ENCODE assay signal across 18 cellular contexts in genomic region chrX:104918122-104918521, GRCh38.
DNase-seq lines count a peak whose midpoint lies in the region; ATAC-seq, FAIRE-seq and TF ChIP-seq lines count a peak whose summit lies in the region.
"Had no signal": no experiment of that assay in that cellular context is flagged by ENCODE, and none has a peak within 500 bp of the region (broad histone marks: within the 10 kb centered on the region; RNA-seq: fewer than 3 reads in every experiment).

No MANE protein-coding gene starts in this region.

- H3K9me3 Mint-ChIP-seq in stimulated activated naive B cell treated with anti-CD40 and anti-IgM and Interleukin-4, amounts not matched to agents 10 μg/mL and 1 μg/mL and 100 μg/mL, for 72 hours = no peaks in the 10 kb centered on the region
- H3K9me3 Mint-ChIP-seq: GM23338 had no signal

- no peak for DNase-seq in A549 (ENCODE audit: low read depth in 1 of 2, low spot score in 1 of 2)
- DNase-seq in GM12878 (ENCODE audit: low read depth, low spot score) = no peak
- DNase-seq in stimulated activated naive B cell treated with anti-CD40 and anti-IgM and Interleukin-4, amounts not matched to agents 10 μg/mL and 1 μg/mL and 100 μg/mL, for 72 hours = no peak
- DNase-seq in NCI-H446 treated with DMSO at 0.1 percent for 48 hours (lab: John Stamatoyannopoulos, UW) = no peak
- DNase-seq in NCI-H526 treated with DMSO at 0.1 percent for 48 hours (lab: John Stamatoyannopoulos, UW) = no peak
- DNase-seq: 8988T; C1 segment of cervical spinal cord; CD4-positive, alpha-beta memory T cell; COR-L47; DMS153; DND-41; H9 had no signal

- ATAC-seq in A549 = no peak
- peak; percentile 52 for ATAC-seq in GM18511 (IDR thresholded peaks at IDR 0.05; ENCODE audit: unreplicated experiment)
- peak; percentile 35 for ATAC-seq in HG03432 (IDR thresholded peaks at IDR 0.05; ENCODE audit: unreplicated experiment)
- peak; percentile 70 for ATAC-seq in GM12878
- ATAC-seq in stimulated activated naive B cell treated with anti-CD40 and anti-IgM and Interleukin-4, amounts not matched to agents 10 μg/mL and 1 μg/mL and 100 μg/mL, for 72 hours (replicated peaks) = no peak
- ATAC-seq: GM23338, HCT116 had no signal

- TF ChIP-seq POLR2A in A549 (IDR thresholded peaks at IDR 0.05; ENCODE audit: low read length) (no peak), GM12878 (IDR thresholded peaks at IDR 0.05; ENCODE audit: low read depth, low read length) (no peak)

- RAD21 ChIA-PET in GM12878 (lab: Charles Lee; ENCODE audit: unreplicated experiment) = no interaction called here

- CTCF ChIA-PET in A549 (lab: Yijun Ruan, JAX) = no interaction called here
- CTCF ChIA-PET in GM12878 (lab: Yijun Ruan, JAX) = interaction anchor here (0.7 to 1.2 kb wide), 3 partner anchors 17 to 249 kb away, joined by 3 to 4 read pairs (median 4); no protein-coding TSS in a partner anchor

- no peak overlapping the region for H3K4me2 ChIP-seq in A549
- H3K4me2 ChIP-seq in GM12878 (ENCODE audit: control insufficient read depth, insufficient read depth) = no peak overlapping the region
- H3K4me2 ChIP-seq: GM23338 had no signal

- H3K27ac ChIP-seq in A549 (no peak overlapping the region), GM12878 (ENCODE audit: control insufficient read depth, insufficient read depth) (no peak overlapping the region)

- H3K9me3 ChIP-seq in A549 (no peaks in the 10 kb centered on the region), GM12878 (replicated peaks; ENCODE audit: control insufficient read depth, insufficient read depth, low read length) (no peaks in the 10 kb centered on the region)

- TF ChIP-seq RAD21 in A549 (conservative IDR thresholded peaks at IDR 0.05 in 1 of 2, IDR thresholded peaks at IDR 0.05 in 1 of 2) (no peak), GM12878 (IDR thresholded peaks at IDR 0.05; ENCODE audit: insufficient read depth, low read depth, low read length) (no peak)

- H3K4me1 ChIP-seq in A549 (no peaks in the 10 kb centered on the region), GM12878 (ENCODE audit: control insufficient read depth, insufficient read depth, low read length) (no peaks in the 10 kb centered on the region)

- POLR2A ChIA-PET in A549 (lab: Yijun Ruan, JAX) (no interaction called here), GM12878 (lab: Charles Lee) (interaction anchor here (0.7 kb wide), 1 partner anchor 270 kb away, joined by 3 read pairs; no protein-coding TSS in a partner anchor)

- no peak overlapping the region for H3K4me3 Mint-ChIP-seq in stimulated activated naive B cell treated with anti-CD40 and anti-IgM and Interleukin-4, amounts not matched to agents 10 μg/mL and 1 μg/mL and 100 μg/mL, for 72 hours
- H3K4me3 Mint-ChIP-seq: CD4-positive, alpha-beta memory T cell; GM23338; H9 had no signal

- H3K9ac ChIP-seq in GM12878 (ENCODE audit: control insufficient read depth, insufficient read depth, low read length) = no peak overlapping the region

- 0% methylated on average over 1 of the region's 1 CpG for WGBS in A549 (ENCODE audit: missing lambda C conversion rate)
- 6% methylated on average over 1 of the region's 1 CpG for WGBS in GM12878 (ENCODE audit: insufficient coverage, insufficient replicate concordance, low lambda C conversion rate, missing lambda C conversion rate)

- no peaks in the 10 kb centered on the region for H4K20me1 ChIP-seq in GM12878 (ENCODE audit: control insufficient read depth, insufficient read depth)

- no peak overlapping the region for H3K4me3 ChIP-seq in A549
- H3K4me3 ChIP-seq in GM12878 = no peak overlapping the region
- H3K4me3 ChIP-seq: GM23338 had no signal

- SMC1A ChIA-PET in GM12878 (lab: Charles Lee; ENCODE audit: uncharacterized antibody, unreplicated experiment) = no interaction called here

- H3K4me1 Mint-ChIP-seq in stimulated activated naive B cell treated with anti-CD40 and anti-IgM and Interleukin-4, amounts not matched to agents 10 μg/mL and 1 μg/mL and 100 μg/mL, for 72 hours = peaks cover 0 to 4% of the 10 kb centered on the region in 2 donors
- H3K4me1 Mint-ChIP-seq: GM23338, H9 had no signal

- no peak overlapping the region for H2AFZ ChIP-seq in GM12878 (ENCODE audit: control insufficient read depth, low read depth, low read length)
- H2AFZ ChIP-seq: GM23338 had no signal

- no peaks in the 10 kb centered on the region for H3K36me3 ChIP-seq in GM12878 (ENCODE audit: control insufficient read depth in 2 of 2, insufficient read depth in 2 of 2, low read length in 1 of 2)

- intact Hi-C loops in GM12878 (cut with micrococcal nuclease; ENCODE audit: unreplicated experiment) = no loop called here

- H3K36me3 Mint-ChIP-seq in stimulated activated naive B cell treated with anti-CD40 and anti-IgM and Interleukin-4, amounts not matched to agents 10 μg/mL and 1 μg/mL and 100 μg/mL, for 72 hours = no peaks in the 10 kb centered on the region
- H3K36me3 Mint-ChIP-seq: CD4-positive, alpha-beta memory T cell had no signal

- H3K27ac Mint-ChIP-seq in stimulated activated naive B cell treated with anti-CD40 and anti-IgM and Interleukin-4, amounts not matched to agents 10 μg/mL and 1 μg/mL and 100 μg/mL, for 72 hours = no peak overlapping the region
- H3K27ac Mint-ChIP-seq: CD4-positive, alpha-beta memory T cell; GM23338; H9 had no signal

- H3K79me2 ChIP-seq in GM12878 (ENCODE audit: control insufficient read depth, insufficient read depth, low read length) = no peaks in the 10 kb centered on the region

- in situ Hi-C loops in GM12878 (cut with MboI) = no loop called here

- peak; percentile 92 for FAIRE-seq in A549 (lab: Jason Lieb, UNC)
- FAIRE-seq in GM12878 (lab: Jason Lieb, UNC) = no peak
- FAIRE-seq: G401.6, GM18507 had no signal

- H3K27me3 Mint-ChIP-seq in stimulated activated naive B cell treated with anti-CD40 and anti-IgM and Interleukin-4, amounts not matched to agents 10 μg/mL and 1 μg/mL and 100 μg/mL, for 72 hours = peaks cover 0 to 14% of the 10 kb centered on the region in 2 donors
- H3K27me3 Mint-ChIP-seq: CD4-positive, alpha-beta memory T cell had no signal

- BruUV-seq in GM12878 (replicated peaks; lab: Mats Ljungman, UMichigan) = no TSS peak

- TF ChIP-seq EP300 in A549 (IDR thresholded peaks at IDR 0.05) (no peak), GM12878 (IDR thresholded peaks at IDR 0.05; ENCODE audit: borderline replicate concordance in 1 of 2, control insufficient read depth in 1 of 2, low read depth in 2 of 2, low read length in 2 of 2) (peak; percentile 35 to 37; a peak in 2 of 4 replicates)

- H3K27me3 ChIP-seq in GM12878 (replicated peaks in 1 of 2; ENCODE audit: control insufficient read depth in 2 of 2, insufficient read depth in 2 of 2, low read length in 1 of 2) = no peaks in the 10 kb centered on the region

- TF ChIP-seq CTCF in A549 (IDR thresholded peaks at IDR 0.05) = no peak
- TF ChIP-seq CTCF in GM12878 (IDR thresholded peaks at IDR 0.05 in 2 of 3, conservative IDR thresholded peaks at IDR 0.05 in 1 of 3; ENCODE audit: control insufficient read depth in 2 of 3, extremely low read depth in 1 of 3, insufficient read depth in 1 of 3, low read depth in 3 of 3, low read length in 3 of 3) = no peak

TF ChIP-seq in A549, 52 proteins besides CTCF, POLR2A, EP300 and RAD21:
- TF ChIP-seq CHD4 (IDR thresholded peaks at IDR 0.05; ENCODE audit: borderline replicate concordance) (no peak), KDM1A (IDR thresholded peaks at IDR 0.05; ENCODE audit: low read depth) (no peak), USF2 (IDR thresholded peaks at IDR 0.05) (no peak), RARB (CRISPR knock-in tag; IDR thresholded peaks at IDR 0.05) (no peak), NR3C1 (IDR thresholded peaks at IDR 0.05) (no peak), HDAC2 (IDR thresholded peaks at IDR 0.05) (no peak), CHD2 (IDR thresholded peaks at IDR 0.05; ENCODE audit: low read length, partially characterized antibody) (no peak), ZC3H11A (IDR thresholded peaks at IDR 0.05) (no peak)

TF ChIP-seq in GM12878, 131 proteins besides CTCF, POLR2A, EP300 and RAD21 (continues in another document):
- TF ChIP-seq POLR2AphosphoS5 (IDR thresholded peaks at IDR 0.05; ENCODE audit: low read length) (no peak), BHLHE40 (IDR thresholded peaks at IDR 0.05; ENCODE audit: borderline replicate concordance in 1 of 2, low read depth in 2 of 2, low read length in 1 of 2) (peak; percentile 58 to 79; a peak in 3 of 4 replicates), RELB (IDR thresholded peaks at IDR 0.05; ENCODE audit: low read depth) (peak; percentile 33; the same call in 1 of the 2 replicates), ATF7 (IDR thresholded peaks at IDR 0.05; ENCODE audit: low read depth) (peak; percentile 52), MXI1 (IDR thresholded peaks at IDR 0.05; ENCODE audit: low read depth, low read length) (no peak), MTA2 (IDR thresholded peaks at IDR 0.05; ENCODE audit: low read depth) (peak; percentile 35; the same call in 1 of the 2 replicates), BMI1 (IDR thresholded peaks at IDR 0.05; ENCODE audit: borderline replicate concordance) (0 out of 2 replicates have a peak, but pooled peaks have one; percentile 45), SMARCA5 (IDR thresholded peaks at IDR 0.05) (no peak), SPI1 (IDR thresholded peaks at IDR 0.05; ENCODE audit: borderline replicate concordance, insufficient read depth, low read depth, low read length) (peak; percentile 74), RFX5 (IDR thresholded peaks at IDR 0.05; ENCODE audit: low read depth, low read length) (no peak), MEF2B (IDR thresholded peaks at IDR 0.05; ENCODE audit: partially characterized antibody, poor library complexity, severe bottlenecking) (peak; percentile 40), CHD1 (IDR thresholded peaks at IDR 0.05; ENCODE audit: low read depth, low read length) (no peak)

Comparison
In these comparisons a context has a peak if more than half of its experiments do, and no peak if none do; other contexts are left out.
1. ATAC-seq: peak in GM18511 (single experiment), HG03432 (single experiment) and GM12878 (single experiment); none in A549 (0 of 2) and stimulated activated naive B cell treated with anti-CD40 and anti-IgM and Interleukin-4, amounts not matched to agents 10 μg/mL and 1 μg/mL and 100 μg/mL, for 72 hours (0 of 2).
2. Of the 24 proteins assayed by ChIP-seq in both GM12878 and A549: peak only in GM12878: BHLHE40 and EP300; only in A549: none; in both: none; in neither: 22.